Comparison of ENCODE assay signal across 8 cellular contexts in genomic region chr1:10794724-10795304, GRCh38. TPM values are rescaled to one million over a fixed set of nuclear protein-coding genes. Genes with fewer than 3 reads are reported as not detected.
DNase-seq lines count a peak whose midpoint lies in the region; ATAC-seq lines count a peak whose summit lies in the region.

No MANE protein-coding gene starts in this region.

- no peak for ATAC-seq in activated T-cell treated with anti-CD3 and anti-CD28 coated beads, Interleukin-2, amount 50 U/mL, for 72 hours (replicated peaks in 1 of 2)
- ATAC-seq in stimulated activated naive CD8-positive, alpha-beta T cell treated with anti-CD3 and anti-CD28 coated beads, Interleukin-15, amount 100 ng/mL, for 72 hours = peak; percentile 14
- ATAC-seq in GM21515 (IDR thresholded peaks at IDR 0.05; ENCODE audit: unreplicated experiment) = no peak

- peaks cover 1% of the 10 kb centered on the region for H3K36me3 Mint-ChIP-seq in activated CD4-positive, alpha-beta T cell treated with anti-CD3 and anti-CD28 coated beads, Interleukin-2, amount 10 ng/mL, durations not matched to agents 24 days and 14 days (ENCODE audit: low read depth)
- peaks cover 0 to 1% of the 10 kb centered on the region in 2 donors for H3K36me3 Mint-ChIP-seq in activated T-cell treated with anti-CD3 and anti-CD28 coated beads, Interleukin-2, amount 50 U/mL, for 72 hours (ENCODE audit: insufficient read depth in 2 of 2)
- no peaks in the 10 kb centered on the region for H3K36me3 Mint-ChIP-seq in immature natural killer cell

- H3K9me3 Mint-ChIP-seq in activated CD4-positive, alpha-beta T cell treated with anti-CD3 and anti-CD28 coated beads, Interleukin-2, amount 10 ng/mL, durations not matched to agents 24 days and 14 days = no peaks in the 10 kb centered on the region
- no peaks in the 10 kb centered on the region for H3K9me3 Mint-ChIP-seq in activated T-cell treated with anti-CD3 and anti-CD28 coated beads, Interleukin-2, amount 50 U/mL, for 72 hours
- H3K9me3 Mint-ChIP-seq in immature natural killer cell = peaks cover 0 to 2% (median 0%) of the 10 kb centered on the region in 6 donors
- no peaks in the 10 kb centered on the region for H3K9me3 Mint-ChIP-seq in stimulated activated naive CD8-positive, alpha-beta T cell treated with anti-CD3 and anti-CD28 coated beads, Interleukin-15, amount 100 ng/mL, for 72 hours

- peak overlapping the region; percentile 85 for H3K4me3 Mint-ChIP-seq in activated CD4-positive, alpha-beta T cell treated with anti-CD3 and anti-CD28 coated beads, Interleukin-2, amount 10 ng/mL, durations not matched to agents 24 days and 14 days
- peak overlapping the region; percentile 84 to 85 for H3K4me3 Mint-ChIP-seq in activated T-cell treated with anti-CD3 and anti-CD28 coated beads, Interleukin-2, amount 50 U/mL, for 72 hours
- peak overlapping the region in 4 of 5 donors; percentile 50 to 67 (median 64) for H3K4me3 Mint-ChIP-seq in immature natural killer cell
- H3K4me3 Mint-ChIP-seq in stimulated activated naive CD8-positive, alpha-beta T cell treated with anti-CD3 and anti-CD28 coated beads, Interleukin-15, amount 100 ng/mL, for 72 hours = peak overlapping the region; percentile 84 to 86

- H3K27ac Mint-ChIP-seq in activated CD4-positive, alpha-beta T cell treated with anti-CD3 and anti-CD28 coated beads, Interleukin-2, amount 10 ng/mL, durations not matched to agents 24 days and 14 days = peak overlapping the region; percentile 43
- H3K27ac Mint-ChIP-seq in activated T-cell treated with anti-CD3 and anti-CD28 coated beads, Interleukin-2, amount 50 U/mL, for 72 hours = no peak overlapping the region
- H3K27ac Mint-ChIP-seq in immature natural killer cell = no peak overlapping the region
- no peak overlapping the region for H3K27ac Mint-ChIP-seq in stimulated activated naive CD8-positive, alpha-beta T cell treated with anti-CD3 and anti-CD28 coated beads, Interleukin-15, amount 100 ng/mL, for 72 hours

- DNase-seq in activated CD4-positive, alpha-beta T cell treated with anti-CD3 and anti-CD28 coated beads, Interleukin-2, amount 10 ng/mL, durations not matched to agents 24 days and 14 days = peak; percentile 69
- no peak for DNase-seq in activated CD4-positive, alpha-beta T cell treated with anti-CD3 and anti-CD28 coated beads for 4 hours
- peak in 1 of 2 donors; percentile 12 for DNase-seq in activated T-cell treated with anti-CD3 and anti-CD28 coated beads, Interleukin-2, amount 50 U/mL, for 72 hours
- DNase-seq in immature natural killer cell (no peak), GM19238 (ENCODE audit: insufficient read length, low spot score) (no peak), middle frontal gyrus (ENCODE audit: extremely low spot score, low spot score) (no peak)
- peak in 1 of 2 donors; percentile 12 for DNase-seq in stimulated activated naive CD8-positive, alpha-beta T cell treated with anti-CD3 and anti-CD28 coated beads, Interleukin-15, amount 100 ng/mL, for 72 hours

- intact Hi-C loops in activated CD4-positive, alpha-beta T cell treated with anti-CD3 and anti-CD28 coated beads, Interleukin-2, amount 10 ng/mL, durations not matched to agents 24 days and 14 days (cut with micrococcal nuclease) = loop anchor here (10.0 kb wide), 1 partner anchor 280 kb away; no protein-coding TSS in a partner anchor

- peaks cover 8% of the 10 kb centered on the region for H3K4me1 Mint-ChIP-seq in activated CD4-positive, alpha-beta T cell treated with anti-CD3 and anti-CD28 coated beads, Interleukin-2, amount 10 ng/mL, durations not matched to agents 24 days and 14 days
- H3K4me1 Mint-ChIP-seq in activated T-cell treated with anti-CD3 and anti-CD28 coated beads, Interleukin-2, amount 50 U/mL, for 72 hours (ENCODE audit: low read depth) = peaks cover 18% of the 10 kb centered on the region
- peaks cover 6 to 11% of the 10 kb centered on the region in 2 donors for H3K4me1 Mint-ChIP-seq in immature natural killer cell
- H3K4me1 Mint-ChIP-seq in stimulated activated naive CD8-positive, alpha-beta T cell treated with anti-CD3 and anti-CD28 coated beads, Interleukin-15, amount 100 ng/mL, for 72 hours = peaks cover 24% of the 10 kb centered on the region

- peaks cover 55% of the 10 kb centered on the region for H3K27me3 Mint-ChIP-seq in activated CD4-positive, alpha-beta T cell treated with anti-CD3 and anti-CD28 coated beads, Interleukin-2, amount 10 ng/mL, durations not matched to agents 24 days and 14 days
- H3K27me3 Mint-ChIP-seq in activated T-cell treated with anti-CD3 and anti-CD28 coated beads, Interleukin-2, amount 50 U/mL, for 72 hours (ENCODE audit: low read depth) = peaks cover 55% of the 10 kb centered on the region
- H3K27me3 Mint-ChIP-seq in immature natural killer cell (ENCODE audit: low read depth in 3 of 3) = peaks cover 5 to 13% (median 8%) of the 10 kb centered on the region in 3 donors
- H3K27me3 Mint-ChIP-seq in stimulated activated naive CD8-positive, alpha-beta T cell treated with anti-CD3 and anti-CD28 coated beads, Interleukin-15, amount 100 ng/mL, for 72 hours = peaks cover 69% of the 10 kb centered on the region

RNA-seq across cellular contexts. Expression of gene CASZ1, which starts 1.6 kb away (rescaled TPM):
- 6.9 and 7.5 TPM in 2 replicates for total RNA-seq in activated CD4-positive, alpha-beta T cell treated with anti-CD3 and anti-CD28 coated beads, Interleukin-2, amount 10 ng/mL, durations not matched to agents 24 days and 14 days
- 10 to 100 TPM; 14.7 to 15.5 TPM for total RNA-seq in activated T-cell treated with anti-CD3 and anti-CD28 coated beads, Interleukin-2, amount 50 U/mL, for 72 hours
- polyA plus RNA-seq in immature natural killer cell = 1 to 10 TPM; 1.0 to 6.5 (median 1.9) TPM
